In the genomic region with DNA sequence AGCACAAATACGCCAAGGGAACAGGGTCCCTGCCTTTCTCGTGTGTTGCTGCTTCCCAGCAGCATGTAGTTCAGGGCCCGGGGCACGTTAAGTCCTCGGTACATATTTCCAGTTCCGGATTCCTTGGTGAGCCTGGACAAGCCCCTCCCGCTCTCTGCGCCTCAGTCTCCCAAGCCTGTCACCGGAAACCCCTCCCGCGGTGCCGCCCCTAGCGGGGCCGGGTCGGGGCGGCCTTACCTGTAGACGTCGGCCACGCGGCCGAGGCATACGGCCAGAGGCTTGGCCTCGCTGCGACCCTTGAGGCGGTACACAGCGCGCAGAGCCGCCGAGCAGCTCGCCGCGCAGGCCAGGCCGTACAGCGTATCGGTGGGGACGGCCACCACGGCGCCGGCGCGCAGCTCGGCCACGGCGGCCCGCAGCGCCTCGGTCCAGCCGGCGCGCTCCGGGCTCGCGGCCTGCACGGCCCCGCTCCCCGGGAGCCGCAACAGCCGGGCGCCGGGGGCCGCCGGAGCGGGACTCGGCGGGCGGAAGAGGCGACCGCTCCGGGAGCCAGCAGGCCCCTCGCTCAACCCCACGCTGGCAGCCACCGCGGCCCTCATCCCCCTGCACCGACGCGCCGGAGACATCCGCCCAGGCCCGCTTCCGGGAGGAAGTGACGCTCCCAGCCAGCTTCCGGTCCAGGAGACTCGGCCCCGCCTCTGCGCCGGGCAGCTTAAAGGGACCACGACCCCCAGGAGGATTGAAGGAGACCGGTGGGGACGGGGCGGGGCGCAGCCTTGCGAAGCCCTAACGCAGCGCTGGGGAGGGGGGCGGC, we compare ENCODE assay signal across 8 cellular contexts. TPM values are rescaled to one million over a fixed set of nuclear protein-coding genes. Genes with fewer than 3 reads are reported as not detected.
DNase-seq lines count a peak whose midpoint lies in the region; ATAC-seq and TF ChIP-seq lines count a peak whose summit lies in the region.

Gene C1orf122 (plus strand): TSS at position 236 of the 814 bp plus-strand sequence. CDS start 615 bp downstream, outside the sequence.
Gene YRDC (minus strand): TSS at position 654 of the 814 bp plus-strand sequence. CDS start 28 bp downstream, at position 626.

- intact Hi-C loops in tibial artery (cut with DNase I; ENCODE audit: low total_unique reads): loop anchor here (10.0 kb wide), 1 partner anchor 123 kb away; no protein-coding TSS in a partner anchor

- H3K4me3 ChIP-seq in adipocyte (ENCODE audit: low read length): peak within 1 kb of the TSS; percentile 92
- H3K4me3 ChIP-seq in cardiac muscle cell: peak within 1 kb of the TSS; percentile 56
- peak within 1 kb of the TSS; percentile 71 for H3K4me3 ChIP-seq in parathyroid adenoma (ENCODE audit: low read depth, low read length)
- peak within 1 kb of the TSS; percentile 68 to 95 for H3K4me3 ChIP-seq in tibial artery

- DNase-seq in NCI-H1417 treated with DMSO at 0.1 percent for 48 hours (lab: John Stamatoyannopoulos, UW): peak; percentile 17
- peak; percentile 84 for DNase-seq in T follicular helper cell (ENCODE audit: low read depth)
- DNase-seq in adipocyte (ENCODE audit: low read depth): peak; percentile 97
- DNase-seq in cardiac muscle cell (ENCODE audit: low read depth in 1 of 2, low spot score in 1 of 2): peak; percentile 95 to 97
- peak; percentile 94 to 95 for DNase-seq in tibial artery

- H3K36me3 ChIP-seq in adipocyte (ENCODE audit: control insufficient read depth, insufficient read depth, low read length, severe bottlenecking): peaks cover 42% of the 10 kb centered on the region
- H3K36me3 ChIP-seq in cardiac muscle cell: peaks cover 26% of the 10 kb centered on the region
- no peaks in the 10 kb centered on the region for H3K36me3 ChIP-seq in parathyroid adenoma (ENCODE audit: control insufficient read depth, insufficient read depth, low read length)
- peaks cover 32 to 45% (median 36%) of the 10 kb centered on the region in 3 donors for H3K36me3 ChIP-seq in tibial artery

- no peaks in the 10 kb centered on the region for H3K79me2 ChIP-seq in parathyroid adenoma

- TF ChIP-seq POLR2A in GM10847 (IDR thresholded peaks at IDR 0.05; ENCODE audit: extremely low read depth, insufficient read length): peak; percentile 68

- H3K4me2 ChIP-seq in parathyroid adenoma (ENCODE audit: low read length): peak within 1 kb of the TSS; percentile 80

- TF ChIP-seq CTCF in cardiac muscle cell (IDR thresholded peaks at IDR 0.05; ENCODE audit: low read depth, low read length) (no peak), parathyroid adenoma (IDR thresholded peaks at IDR 0.05) (no peak), tibial artery (IDR thresholded peaks at IDR 0.05) (no peak)

- H3K4me1 ChIP-seq in adipocyte (ENCODE audit: control insufficient read depth, insufficient read depth, low read length): peaks cover 37% of the 10 kb centered on the region
- peaks cover 5% of the 10 kb centered on the region for H3K4me1 ChIP-seq in cardiac muscle cell (ENCODE audit: low read depth)
- H3K4me1 ChIP-seq in parathyroid adenoma: peaks cover 4% of the 10 kb centered on the region
- peaks cover 0 to 40% (median 30%) of the 10 kb centered on the region in 4 donors for H3K4me1 ChIP-seq in tibial artery

- H3K27ac ChIP-seq in cardiac muscle cell (peak within 1 kb of the TSS; percentile 90), parathyroid adenoma (peak within 1 kb of the TSS; percentile 79), tibial artery (peak within 1 kb of the TSS; percentile 89 to 96)

- H3K27me3 ChIP-seq in adipocyte (replicated peaks; ENCODE audit: control insufficient read depth, insufficient read depth, low read length) (no peaks in the 10 kb centered on the region), cardiac muscle cell (no peaks in the 10 kb centered on the region), parathyroid adenoma (ENCODE audit: control insufficient read depth, insufficient read depth, low read length) (no peaks in the 10 kb centered on the region), tibial artery (no peaks in the 10 kb centered on the region)

- H3K9me3 ChIP-seq in adipocyte (ENCODE audit: control insufficient read depth, low read length) (no peaks in the 10 kb centered on the region), cardiac muscle cell (ENCODE audit: low read depth) (no peaks in the 10 kb centered on the region), parathyroid adenoma (ENCODE audit: control insufficient read depth, low read length) (no peaks in the 10 kb centered on the region), tibial artery (no peaks in the 10 kb centered on the region)

- H3K9ac ChIP-seq in adipocyte (ENCODE audit: low read length) (peak within 1 kb of the TSS; percentile 91), parathyroid adenoma (peak within 1 kb of the TSS; percentile 22)

- peak within 1 kb of the TSS; percentile 78 for H2AFZ ChIP-seq in parathyroid adenoma

- ATAC-seq in HG02678 (IDR thresholded peaks at IDR 0.05; ENCODE audit: unreplicated experiment): peak; percentile 88

RNA-seq across cellular contexts. Expression of gene C1orf122, which starts in this region (rescaled TPM):
- 104 and 130 TPM in 2 replicates for total RNA-seq in cardiac muscle cell
- 105 and 174 TPM in 2 replicates for polyA plus RNA-seq in cardiac muscle cell

RNA-seq across cellular contexts. Expression of gene YRDC, which starts in this region (rescaled TPM):
- 9.7 and 17.2 TPM in 2 replicates for total RNA-seq in cardiac muscle cell
- polyA plus RNA-seq in cardiac muscle cell: 20.0 and 22.2 TPM in 2 replicates

Comparison
In these comparisons a context has a peak if more than half of its experiments do, and no peak if none do; other contexts are left out.
1. Peak in every context shown above with its lines: DNase-seq, ATAC-seq, H3K4me3 ChIP-seq and H3K27ac ChIP-seq.
2. DNase-seq: peak in every context shown above with its lines; median percentile 97 in adipocyte; 96 in cardiac muscle cell; 94 in tibial artery; 84 in T follicular helper cell; 17 in NCI-H1417 treated with DMSO at 0.1 percent for 48 hours.